Comparison of ENCODE assay signal across 21 cellular contexts in the genomic region with DNA sequence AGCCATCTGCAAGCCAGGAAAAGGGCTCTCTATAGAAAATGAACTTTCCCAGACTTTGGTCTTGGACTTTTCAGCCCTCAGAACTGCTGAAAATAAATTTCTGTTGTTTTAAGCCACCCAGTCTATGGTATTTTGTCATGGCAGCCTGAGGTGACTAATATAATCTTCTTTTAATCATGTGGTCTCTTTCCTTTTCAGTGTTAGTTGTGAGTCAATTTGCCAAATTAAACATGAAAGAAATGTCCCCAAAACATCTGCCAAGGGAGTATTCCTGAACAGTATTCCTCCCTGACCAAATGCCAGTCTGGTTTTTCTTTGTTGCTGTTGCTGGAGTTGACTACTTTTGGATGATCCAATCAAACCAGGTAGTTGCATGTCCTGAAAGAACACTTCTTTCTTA.
"Had no signal": no experiment of that assay in that cellular context is flagged by ENCODE, and none has a peak within 500 bp of the region (broad histone marks: within the 10 kb centered on the region; RNA-seq: fewer than 3 reads in every experiment).

No MANE protein-coding gene starts in this region.

- H3K4me3 ChIP-seq: colonic mucosa, esophagus squamous epithelium, heart left ventricle, right atrium auricular region, suprapubic skin, tibial artery had no signal

- H3K9me3 ChIP-seq: colonic mucosa, esophagus squamous epithelium, heart left ventricle, right atrium auricular region, suprapubic skin, tibial artery had no signal

- H3K27me3 ChIP-seq: colonic mucosa, right atrium auricular region, suprapubic skin had no signal

- DNase-seq: activated CD4-positive, alpha-beta T cell treated with anti-CD3 and anti-CD28 coated beads for 1 hour; activated CD4-positive, alpha-beta T cell treated with anti-CD3 and anti-CD28 coated beads, Interleukin-2, amount 50 U/mL, for 1 hour; activated CD8-positive, alpha-beta T cell treated with anti-CD3 and anti-CD28 coated beads for 36 hours; activated gamma-delta T cell treated with Interleukin-2 at 50 U/mL for 16 hours; activated naive CD4-positive, alpha-beta T cell treated with anti-CD3 and anti-CD28 coated beads, Interleukin-2, amount 50 U/mL, for 16 hours; activated T-cell treated with anti-CD3 and anti-CD28 coated beads, Interleukin-2, amount 50 U/mL, for 4 hours; amygdala; colonic mucosa; effector CD8-positive, alpha-beta T cell; esophagus squamous epithelium; heart left ventricle; hypothalamus; immature natural killer cell; kidney; left colon; naive thymus-derived CD8-positive, alpha-beta T cell; stimulated activated naive CD4-positive, alpha-beta T cell; T-helper 2 cell; tibial artery had no signal

- H3K4me1 ChIP-seq: colonic mucosa, right atrium auricular region, suprapubic skin had no signal

- H3K36me3 ChIP-seq: colonic mucosa, esophagus squamous epithelium, heart left ventricle, right atrium auricular region, suprapubic skin, tibial artery had no signal
